Comparison of ENCODE assay signal across 8 cellular contexts in the genomic region with DNA sequence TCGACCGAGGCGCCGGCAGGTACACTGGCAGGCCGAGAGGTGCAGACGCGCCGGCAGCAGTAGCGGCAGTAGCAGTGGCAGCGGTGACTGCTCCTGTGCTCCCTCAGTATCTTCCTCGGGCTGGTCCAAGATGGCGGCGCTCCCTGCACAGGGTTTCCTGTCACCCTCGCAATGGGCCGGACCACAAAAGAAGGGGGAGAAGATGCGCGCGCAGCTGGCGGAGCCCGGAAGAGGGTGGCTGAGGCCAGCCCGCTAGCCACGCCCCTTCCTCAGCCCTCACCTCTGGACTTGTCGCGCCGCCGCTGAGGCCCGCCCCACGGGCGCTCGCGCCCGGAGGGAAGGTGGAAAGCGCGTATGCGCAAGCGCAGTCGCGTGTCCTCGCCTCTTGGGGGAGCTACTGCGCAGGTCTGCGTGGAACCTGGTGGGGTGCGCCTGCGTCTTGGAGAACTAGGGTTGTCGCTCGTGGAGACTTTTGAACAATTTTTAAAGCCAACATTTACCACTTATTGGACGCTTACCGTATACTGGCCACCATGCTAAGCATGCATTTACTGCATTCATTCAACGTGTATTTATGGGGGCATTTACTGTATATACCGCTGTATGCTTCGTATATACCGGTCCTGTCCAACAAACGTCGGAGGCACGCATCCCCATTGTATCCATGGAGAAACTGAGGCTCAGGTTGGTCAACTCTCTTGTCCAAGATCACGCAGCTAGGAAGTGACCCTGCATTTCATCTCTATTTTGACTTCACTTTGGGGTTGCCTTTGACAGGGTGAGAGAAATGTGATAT. TPM values are rescaled to one million over a fixed set of nuclear protein-coding genes. Genes with fewer than 3 reads are reported as not detected.
DNase-seq lines count a peak whose midpoint lies in the region; ATAC-seq and TF ChIP-seq lines count a peak whose summit lies in the region.

A gene (minus strand): TSS at position 132 of the 796 bp plus-strand sequence. CDS start 8,457 bp downstream, outside the sequence.

- H3K4me3 ChIP-seq in DOHH2 (ENCODE audit: low read length), result peak within 1 kb of the TSS; percentile 80
- H3K4me3 ChIP-seq in Peyer's patch, result peak within 1 kb of the TSS; percentile 89 to 94 (median 92)
- H3K4me3 ChIP-seq in muscle layer of duodenum (ENCODE audit: low read depth in 1 of 2, low read length in 2 of 2), result peak within 1 kb of the TSS; percentile 85 to 94

- H3K27me3 ChIP-seq in DOHH2 (ENCODE audit: control insufficient read depth, low read length) (no peaks in the 10 kb centered on the region), Peyer's patch (no peaks in the 10 kb centered on the region), muscle layer of duodenum (ENCODE audit: low read depth, low read length) (no peaks in the 10 kb centered on the region)

- peaks cover 66% of the 10 kb centered on the region for H3K79me2 ChIP-seq in DOHH2 (ENCODE audit: control insufficient read depth, low read length)

- peak; percentile 100 for DNase-seq in Peyer's patch
- peak; percentile 99 to 100 for DNase-seq in activated T-cell treated with anti-CD3 and anti-CD28 coated beads, Interleukin-2, amount 50 U/mL, for 48 hours
- peak; percentile 100 for DNase-seq in stimulated activated CD8-positive, alpha-beta memory T cell treated with anti-CD3 and anti-CD28 coated beads, Interleukin-7, amount 100 ng/mL, for 4 hours (ENCODE audit: low read depth in 2 of 2)

- peak within 1 kb of the TSS; percentile 93 for H3K4me2 ChIP-seq in DOHH2 (ENCODE audit: low read length)

- TF ChIP-seq POLR2A in Peyer's patch (IDR thresholded peaks at IDR 0.05), result peak; percentile 40 to 81

- H3F3A ChIP-seq in DOHH2 (ENCODE audit: control insufficient read depth, insufficient read depth), result peaks cover 2% of the 10 kb centered on the region

- H3K36me3 ChIP-seq in DOHH2 (ENCODE audit: control insufficient read depth, low read length) (peaks cover 37% of the 10 kb centered on the region), KOPT-K1 (ENCODE audit: insufficient read depth, low read length) (no peaks in the 10 kb centered on the region), Peyer's patch (no peaks in the 10 kb centered on the region), muscle layer of duodenum (ENCODE audit: control insufficient read depth in 1 of 2, insufficient read depth in 2 of 2, low read length in 2 of 2) (no peaks in the 10 kb centered on the region)

- H3K9me3 ChIP-seq in DOHH2 (ENCODE audit: control insufficient read depth, insufficient read depth, low read length) (no peaks in the 10 kb centered on the region), KOPT-K1 (ENCODE audit: insufficient read depth, low read length, poor library complexity, severe bottlenecking) (no peaks in the 10 kb centered on the region), Peyer's patch (no peaks in the 10 kb centered on the region), muscle layer of duodenum (ENCODE audit: control insufficient read depth in 1 of 2, low read length in 2 of 2) (no peaks in the 10 kb centered on the region)

- TF ChIP-seq CTCF in DOHH2 (IDR thresholded peaks at IDR 0.05; ENCODE audit: low read depth, low read length, poor library complexity, severe bottlenecking), result peak; percentile 72
- peak; percentile 18 to 75 (median 62) for TF ChIP-seq CTCF in Peyer's patch (IDR thresholded peaks at IDR 0.05)

- H3K27ac ChIP-seq in DOHH2 (ENCODE audit: low read depth, low read length) (peak within 1 kb of the TSS; percentile 75), KOPT-K1 (ENCODE audit: low read depth, low read length, poor library complexity, severe bottlenecking) (peak within 1 kb of the TSS; percentile 93), Peyer's patch (peak within 1 kb of the TSS; percentile 91 to 98 (median 94)), muscle layer of duodenum (ENCODE audit: low read length) (peak within 1 kb of the TSS; percentile 81)

- H4K20me1 ChIP-seq in DOHH2 (ENCODE audit: control insufficient read depth, insufficient read depth, low read depth, low read length), result peaks cover 19% of the 10 kb centered on the region

- ATAC-seq in GM21786 (IDR thresholded peaks at IDR 0.05; ENCODE audit: unreplicated experiment), result peak; percentile 83
- peak; percentile 97 for ATAC-seq in esophagus mucosa

- H3K9me2 ChIP-seq in DOHH2 (replicated peaks; ENCODE audit: control insufficient read depth, low read length), result no peaks in the 10 kb centered on the region

- H3K4me1 ChIP-seq in DOHH2 (ENCODE audit: control insufficient read depth, low read length) (peaks cover 78% of the 10 kb centered on the region), Peyer's patch (peaks cover 0 to 37% (median 11%) of the 10 kb centered on the region in 4 donors), muscle layer of duodenum (ENCODE audit: control insufficient read depth in 1 of 2, insufficient read depth in 2 of 2, low read length in 2 of 2) (peaks cover 18 to 43% of the 10 kb centered on the region in 2 donors)

RNA-seq across cellular contexts. Expression of the gene that starts here (rescaled TPM):
- total RNA-seq in Peyer's patch (10 to 100 TPM; 26.2 to 54.1 (median 33.8) TPM), esophagus mucosa (87.2 TPM)

Comparison
In these comparisons a context has a peak if more than half of its experiments do, and no peak if none do; other contexts are left out.
1. Peak in every context shown above with its lines: DNase-seq, ATAC-seq, H3K4me3 ChIP-seq and H3K27ac ChIP-seq.